Comparison of ENCODE assay signal across 31 cellular contexts in genomic region chr1:90236493-90236892, GRCh38.
"Had no signal": no experiment of that assay in that cellular context is flagged by ENCODE, and none has a peak within 500 bp of the region (broad histone marks: within the 10 kb centered on the region; RNA-seq: fewer than 3 reads in every experiment).

No MANE protein-coding gene starts in this region.

- ATAC-seq: activated CD8-positive, alpha-beta T cell treated with anti-CD3 and anti-CD28 coated beads for 36 hours; activated naive CD8-positive, alpha-beta T cell treated with anti-CD3 and anti-CD28 coated beads, Interleukin-2, amount 50 U/mL, for 24 hours; activated T-cell treated with anti-CD3 and anti-CD28 coated beads, Interleukin-2, amount 50 U/mL, for 4 hours had no signal

- H3K4me3 ChIP-seq: ascending aorta had no signal

- H3K9me3 Mint-ChIP-seq: activated CD8-positive, alpha-beta T cell treated with anti-CD3 and anti-CD28 coated beads for 36 hours; activated naive CD4-positive, alpha-beta T cell treated with anti-CD3 and anti-CD28 coated beads, Interleukin-2, amount 10 ng/mL, durations not matched to agents 7 days and 5 days; activated naive CD8-positive, alpha-beta T cell treated with anti-CD3 and anti-CD28 coated beads, Interleukin-2, amount 10 ng/mL, durations not matched to agents 7 days and 5 days; activated T-helper 2 cell treated with anti-CD3 and anti-CD28 coated beads, Interferon-gamma antibody, Interleukin-2, Interleukin-4, amounts not matched to agents 10 μg/mL and 5 μg/mL and 100 μg/mL, durations not matched to agents 14 hours and 24 hours and 36 hours; T-helper 1 cell treated with Interleukin-12 subunit alpha and Interleukin-12 subunit beta and Interleukin-4 antibody, amounts not matched to agents 30 μg/mL and 1 μg/mL, for 36 hours; T-helper 2 cell treated with Interferon-gamma antibody and Interleukin-4, amounts not matched to agents 5 μg/mL and 100 μg/mL, for 36 hours had no signal

- H3K27me3 ChIP-seq: ascending aorta had no signal

- H3K4me1 Mint-ChIP-seq: activated B cell treated with CpG ODN at 0.5 μM for 24 hours; activated naive CD4-positive, alpha-beta T cell treated with anti-CD3 and anti-CD28 coated beads, Interleukin-2, amount 10 ng/mL, durations not matched to agents 7 days and 5 days; activated naive CD4-positive, alpha-beta T cell treated with anti-CD3 and anti-CD28 coated beads, Interleukin-2, amount 50 U/mL, for 24 hours; activated naive CD8-positive, alpha-beta T cell treated with anti-CD3 and anti-CD28 coated beads, Interleukin-2, amount 10 ng/mL, durations not matched to agents 7 days and 5 days; activated naive CD8-positive, alpha-beta T cell treated with anti-CD3 and anti-CD28 coated beads, Interleukin-2, amount 50 U/mL, for 24 hours; brain had no signal

- H3K36me3 ChIP-seq: ascending aorta had no signal

- DNase-seq: activated B cell treated with CpG ODN at 0.5 μM for 24 hours; activated CD4-positive, alpha-beta memory T cell treated with anti-CD3 and anti-CD28 coated beads for 36 hours; activated CD4-positive, alpha-beta T cell treated with anti-CD3 and anti-CD28 coated beads for 4 hours; activated CD4-positive, alpha-beta T cell treated with anti-CD3 and anti-CD28 coated beads, Interleukin-2, amount 50 U/mL, for 1 hour; activated CD4-positive, alpha-beta T cell treated with anti-CD3 and anti-CD28 coated beads, Interleukin-2, amount 50 U/mL, for 4 hours; activated CD4-positive, CD25-positive, alpha-beta regulatory T cell treated with anti-CD3 and anti-CD28 coated beads, Interleukin-2, amount 50 U/mL, for 72 hours; activated CD8-positive, alpha-beta memory T cell treated with anti-CD3 and anti-CD28 coated beads, Interleukin-2, amount 50 U/mL, for 4 hours; activated CD8-positive, alpha-beta T cell treated with anti-CD3 and anti-CD28 coated beads for 36 hours; activated effector memory CD4-positive, alpha-beta T cell treated with Interleukin-2 at 50 U/mL for 16 hours; activated gamma-delta T cell; activated naive CD4-positive, alpha-beta T cell treated with anti-CD3 and anti-CD28 coated beads, Interleukin-2, amount 10 ng/mL, durations not matched to agents 7 days and 5 days; activated naive CD4-positive, alpha-beta T cell treated with Interleukin-2 at 50 U/mL for 16 hours; activated naive CD8-positive, alpha-beta T cell treated with anti-CD3 and anti-CD28 coated beads, Interleukin-2, amount 10 ng/mL, durations not matched to agents 7 days and 5 days; activated naive CD8-positive, alpha-beta T cell treated with anti-CD3 and anti-CD28 coated beads, Interleukin-2, amount 50 U/mL, for 24 hours; activated T-cell treated with anti-CD3 and anti-CD28 coated beads for 4 hours; activated T-cell treated with anti-CD3 and anti-CD28 coated beads, Interleukin-2, amount 50 U/mL, for 1 hour; activated T-cell treated with anti-CD3 and anti-CD28 coated beads, Interleukin-2, amount 50 U/mL, for 4 hours; amygdala; anterior cingulate cortex; central memory CD4-positive, alpha-beta T cell; T-helper 1 cell; T-helper 2 cell; T-helper 9 cell had no signal

- H3K27me3 Mint-ChIP-seq: activated B cell treated with CpG ODN at 0.5 μM for 24 hours; activated CD8-positive, alpha-beta T cell treated with anti-CD3 and anti-CD28 coated beads for 36 hours; activated naive CD4-positive, alpha-beta T cell treated with anti-CD3 and anti-CD28 coated beads, Interleukin-2, amount 10 ng/mL, durations not matched to agents 7 days and 5 days; brain had no signal

- FAIRE-seq: TTC549 had no signal

- H3K36me3 Mint-ChIP-seq: activated CD4-positive, alpha-beta memory T cell treated with anti-CD3 and anti-CD28 coated beads for 36 hours; activated naive CD4-positive, alpha-beta T cell treated with anti-CD3 and anti-CD28 coated beads, Interleukin-2, amount 10 ng/mL, durations not matched to agents 7 days and 5 days; activated naive CD4-positive, alpha-beta T cell treated with anti-CD3 and anti-CD28 coated beads, Interleukin-2, amount 50 U/mL, for 24 hours; activated naive CD8-positive, alpha-beta T cell; activated naive CD8-positive, alpha-beta T cell treated with anti-CD3 and anti-CD28 coated beads, Interleukin-2, amount 10 ng/mL, durations not matched to agents 7 days and 5 days; brain had no signal

- H3K27ac Mint-ChIP-seq: activated B cell treated with CpG ODN at 0.5 μM for 24 hours; activated CD4-positive, alpha-beta memory T cell treated with anti-CD3 and anti-CD28 coated beads for 36 hours; activated CD8-positive, alpha-beta T cell treated with anti-CD3 and anti-CD28 coated beads for 36 hours; activated naive CD4-positive, alpha-beta T cell treated with anti-CD3 and anti-CD28 coated beads, Interleukin-2, amount 10 ng/mL, durations not matched to agents 7 days and 5 days; activated naive CD4-positive, alpha-beta T cell treated with anti-CD3 and anti-CD28 coated beads, Interleukin-2, amount 50 U/mL, for 24 hours; activated naive CD8-positive, alpha-beta T cell; activated naive CD8-positive, alpha-beta T cell treated with anti-CD3 and anti-CD28 coated beads, Interleukin-2, amount 10 ng/mL, durations not matched to agents 7 days and 5 days; activated naive CD8-positive, alpha-beta T cell treated with anti-CD3 and anti-CD28 coated beads, Interleukin-2, amount 50 U/mL, for 24 hours; activated T-helper 2 cell treated with anti-CD3 and anti-CD28 coated beads, Interferon-gamma antibody, Interleukin-2, Interleukin-4, amounts not matched to agents 10 μg/mL and 5 μg/mL and 100 μg/mL, durations not matched to agents 14 hours and 24 hours and 36 hours; brain; T-helper 1 cell treated with Interleukin-12 subunit alpha and Interleukin-12 subunit beta and Interleukin-4 antibody, amounts not matched to agents 30 μg/mL and 1 μg/mL, for 36 hours; T-helper 2 cell treated with Interferon-gamma antibody and Interleukin-4, amounts not matched to agents 5 μg/mL and 100 μg/mL, for 36 hours had no signal

- H3K4me3 Mint-ChIP-seq: activated B cell treated with CpG ODN at 0.5 μM for 24 hours; activated CD4-positive, alpha-beta memory T cell treated with anti-CD3 and anti-CD28 coated beads for 36 hours; activated CD8-positive, alpha-beta T cell treated with anti-CD3 and anti-CD28 coated beads for 36 hours; activated naive CD4-positive, alpha-beta T cell treated with anti-CD3 and anti-CD28 coated beads, Interleukin-2, amount 10 ng/mL, durations not matched to agents 7 days and 5 days; activated naive CD4-positive, alpha-beta T cell treated with anti-CD3 and anti-CD28 coated beads, Interleukin-2, amount 50 U/mL, for 24 hours; activated naive CD8-positive, alpha-beta T cell; activated naive CD8-positive, alpha-beta T cell treated with anti-CD3 and anti-CD28 coated beads, Interleukin-2, amount 10 ng/mL, durations not matched to agents 7 days and 5 days; activated naive CD8-positive, alpha-beta T cell treated with anti-CD3 and anti-CD28 coated beads, Interleukin-2, amount 50 U/mL, for 24 hours; activated T-cell treated with anti-CD3 and anti-CD28 coated beads, Interleukin-2, amount 50 U/mL, for 4 hours; brain; T-helper 1 cell treated with Interleukin-12 subunit alpha and Interleukin-12 subunit beta and Interleukin-4 antibody, amounts not matched to agents 30 μg/mL and 1 μg/mL, for 36 hours; T-helper 2 cell treated with Interferon-gamma antibody and Interleukin-4, amounts not matched to agents 5 μg/mL and 100 μg/mL, for 36 hours had no signal
